In the genomic region with DNA sequence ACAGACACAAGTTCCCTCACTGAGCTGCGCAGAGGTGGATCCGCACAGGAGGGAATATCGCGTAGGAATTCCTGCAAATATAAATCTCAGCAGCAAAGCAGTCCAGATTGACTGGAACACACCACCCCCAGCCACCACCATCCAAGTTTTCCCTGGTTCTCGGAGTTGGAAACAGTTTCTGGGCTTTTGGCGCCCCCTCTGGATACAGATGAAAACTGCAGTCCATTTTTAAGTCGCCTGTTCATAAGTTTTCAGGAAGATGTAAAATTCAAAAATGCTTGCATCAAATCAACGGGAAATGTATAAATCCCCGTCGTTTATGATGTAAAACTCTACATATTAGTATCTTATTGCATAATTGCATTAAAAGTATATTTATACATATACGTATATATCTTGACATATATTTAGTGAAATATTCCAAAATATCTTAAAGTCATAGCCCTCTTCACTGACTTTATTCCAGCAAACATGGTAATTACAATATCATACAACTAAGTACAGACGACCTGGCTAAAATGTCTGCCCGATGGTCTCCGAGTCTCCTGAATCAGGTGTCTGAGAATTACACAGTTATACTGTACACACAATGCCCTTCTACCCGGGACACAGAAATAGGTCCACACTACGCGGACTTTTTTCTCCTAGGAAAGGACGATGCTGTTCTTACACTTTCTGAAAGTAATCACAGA, we compare ENCODE assay signal across 8 cellular contexts. TPM values are rescaled to one million over a fixed set of nuclear protein-coding genes. Genes with fewer than 3 reads are reported as not detected.
A peak's percentile ranks its signal among the peaks of the same experiment; 100 is the strongest.
DNase-seq lines count a peak whose midpoint lies in the region; ATAC-seq and TF ChIP-seq lines count a peak whose summit lies in the region.

No MANE protein-coding gene starts in this region.

- peak overlapping the region; percentile 93 for H3K4me2 ChIP-seq in GM23338

- intact Hi-C loops in CD8-positive, alpha-beta T cell (cut with DNase I, micrococcal nuclease): no loop called here

- H3K79me2 ChIP-seq in GM23338 (replicated peaks; ENCODE audit: insufficient read depth): 0 out of 2 replicates have a peak, but pooled peaks cover 9% of the 10 kb centered on the region

- H3K36me3 ChIP-seq in CD8-positive, alpha-beta T cell (ENCODE audit: insufficient read depth, low read length): no peaks in the 10 kb centered on the region
- H3K36me3 ChIP-seq in GM23338 (ENCODE audit: insufficient read depth) (no peaks in the 10 kb centered on the region), brain microvascular endothelial cell (replicated peaks) (peaks cover 9% of the 10 kb centered on the region), iPS-15b (ENCODE audit: control insufficient read depth, insufficient read depth, low read length) (no peaks in the 10 kb centered on the region), skeletal muscle tissue (ENCODE audit: control insufficient read depth in 3 of 3, insufficient read depth in 3 of 3, low read length in 3 of 3) (peaks cover 0 to 6% (median 0%) of the 10 kb centered on the region in 3 donors)

- peak overlapping the region; percentile 90; the same call in 1 of the 2 replicates for H2AFZ ChIP-seq in GM23338

- H3F3A ChIP-seq in GM23338 (replicated peaks; ENCODE audit: low read depth): peaks cover 7% of the 10 kb centered on the region; the same call in 1 of the 2 replicates

- H3K9me3 ChIP-seq in CD8-positive, alpha-beta T cell (ENCODE audit: low read length): no peaks in the 10 kb centered on the region
- H3K9me3 ChIP-seq in iPS-15b (ENCODE audit: control insufficient read depth, insufficient read depth, low read length) (no peaks in the 10 kb centered on the region), skeletal muscle tissue (ENCODE audit: control insufficient read depth in 3 of 3, low read length in 3 of 3) (no peaks in the 10 kb centered on the region)

- H3K27ac Mint-ChIP-seq in CD8-positive, alpha-beta T cell: no peak overlapping the region
- H3K27ac Mint-ChIP-seq in GM23338: no peak overlapping the region

- POLR2A ChIA-PET in CD8-positive, alpha-beta T cell (lab: Charles Lee): no interaction called here

- in situ Hi-C loops in brain microvascular endothelial cell (cut with HindIII; ENCODE audit: low pct_ligation_motif_present, low sequenced_read_pairs): no loop called here

- no peak overlapping the region for H3K27ac ChIP-seq in CD8-positive, alpha-beta T cell (ENCODE audit: low read depth, low read length)
- no peak overlapping the region for H3K27ac ChIP-seq in GM23338 (ENCODE audit: low read depth)
- no peak overlapping the region for H3K27ac ChIP-seq in brain microvascular endothelial cell
- no peak overlapping the region for H3K27ac ChIP-seq in skeletal muscle tissue (ENCODE audit: low read depth, low read length)

- TF ChIP-seq CTCF in CD8-positive, alpha-beta T cell (IDR thresholded peaks at IDR 0.05): peak; percentile 45
- TF ChIP-seq CTCF in GM23338 (conservative IDR thresholded peaks at IDR 0.05; ENCODE audit: low read depth in 2 of 2) (peak; percentile 81 to 93), brain microvascular endothelial cell (IDR thresholded peaks at IDR 0.05; ENCODE audit: low read depth, low read length, missing control alignments) (peak; percentile 88)

- H3K9ac ChIP-seq in iPS-15b (ENCODE audit: low read depth, low read length) (no peak overlapping the region), skeletal muscle tissue (ENCODE audit: low read depth in 1 of 3, low read length in 3 of 3) (peak overlapping the region in 2 of 3 donors; percentile 24 to 75)

- no peaks in the 10 kb centered on the region for H3K36me3 Mint-ChIP-seq in CD8-positive, alpha-beta T cell
- peaks cover 11% of the 10 kb centered on the region for H3K36me3 Mint-ChIP-seq in GM23338 (ENCODE audit: low read depth)

- H3K9me3 Mint-ChIP-seq in CD8-positive, alpha-beta T cell: no peaks in the 10 kb centered on the region
- H3K9me3 Mint-ChIP-seq in GM23338: no peaks in the 10 kb centered on the region

- H3K4me3 ChIP-seq in CD8-positive, alpha-beta T cell (ENCODE audit: low read depth, low read length): no peak overlapping the region
- H3K4me3 ChIP-seq in GM23338 (peak overlapping the region; percentile 83), brain microvascular endothelial cell (ENCODE audit: low read depth, low read length) (peak overlapping the region; percentile 55), iPS-15b (ENCODE audit: low read depth, low read length) (peak overlapping the region; percentile 81), skeletal muscle tissue (ENCODE audit: low read length in 3 of 3) (peak overlapping the region; percentile 63 to 72 (median 66))

- H3K9me2 ChIP-seq in GM23338 (ENCODE audit: insufficient read depth): no peaks in the 10 kb centered on the region

- H3K27me3 Mint-ChIP-seq in CD8-positive, alpha-beta T cell (ENCODE audit: low read depth): peaks cover 63% of the 10 kb centered on the region
- peaks cover 71% of the 10 kb centered on the region for H3K27me3 Mint-ChIP-seq in GM23338 (ENCODE audit: insufficient read depth, low read depth, poor library complexity)

- peaks cover 14% of the 10 kb centered on the region for H3K27me3 ChIP-seq in CD8-positive, alpha-beta T cell (ENCODE audit: insufficient read depth, low read length)
- H3K27me3 ChIP-seq in GM23338 (ENCODE audit: insufficient read depth) (peaks cover 96% of the 10 kb centered on the region), brain microvascular endothelial cell (replicated peaks) (peaks cover 28% of the 10 kb centered on the region), iPS-15b (ENCODE audit: control insufficient read depth, insufficient read depth, low read length) (peaks cover 80% of the 10 kb centered on the region), skeletal muscle tissue (ENCODE audit: control insufficient read depth in 3 of 3, insufficient read depth in 3 of 3, low read length in 3 of 3) (peaks cover 23 to 29% (median 26%) of the 10 kb centered on the region in 3 donors)

- DNase-seq in CD8-positive, alpha-beta T cell: peak in 1 of 7 experiments; percentile 13
- DNase-seq in GM23338 (ENCODE audit: low spot score) (peak; percentile 78), NCI-H69 (lab: John Stamatoyannopoulos, UW) (peak; percentile 83), brain microvascular endothelial cell (peak; percentile 79)

- H3K4me3 Mint-ChIP-seq in CD8-positive, alpha-beta T cell: peak overlapping the region; percentile 46
- H3K4me3 Mint-ChIP-seq in GM23338: peak overlapping the region; percentile 97

- peaks cover 10% of the 10 kb centered on the region for H3K4me1 ChIP-seq in CD8-positive, alpha-beta T cell (ENCODE audit: insufficient read depth, low read length)
- H3K4me1 ChIP-seq in GM23338 (ENCODE audit: insufficient read depth): peaks cover 25% of the 10 kb centered on the region
- H3K4me1 ChIP-seq in iPS-15b (ENCODE audit: control insufficient read depth, insufficient read depth, low read length): peaks cover 9% of the 10 kb centered on the region
- peaks cover 31 to 39% (median 36%) of the 10 kb centered on the region in 3 donors for H3K4me1 ChIP-seq in skeletal muscle tissue (ENCODE audit: control insufficient read depth in 3 of 3, insufficient read depth in 3 of 3, low read length in 3 of 3)

- H3K4me1 Mint-ChIP-seq in CD8-positive, alpha-beta T cell (ENCODE audit: low read depth): peaks cover 12% of the 10 kb centered on the region
- peaks cover 36% of the 10 kb centered on the region for H3K4me1 Mint-ChIP-seq in GM23338

- ATAC-seq in CD8-positive, alpha-beta T cell: no peak
- ATAC-seq in GM23338: no peak
- ATAC-seq in GM21529 (IDR thresholded peaks at IDR 0.05; ENCODE audit: unreplicated experiment): no peak
- no peak for ATAC-seq in HG03097 (IDR thresholded peaks at IDR 0.05; ENCODE audit: low FRiP score, unreplicated experiment)

- CTCF ChIA-PET in CD8-positive, alpha-beta T cell (lab: Charles Lee): interaction anchor here (1.4 kb wide), 1 partner anchor 88 kb away, joined by 3 read pairs; no protein-coding TSS in a partner anchor

- no peaks in the 10 kb centered on the region for H4K20me1 ChIP-seq in GM23338 (replicated peaks; ENCODE audit: insufficient read depth)

TF ChIP-seq in GM23338, 12 proteins besides CTCF, POLR2A, EP300 and RAD21 (continues in another document):
- no peak for TF ChIP-seq ZNF331 (CRISPR knock-in tag; IDR thresholded peaks at IDR 0.05; ENCODE audit: low read depth)
- TF ChIP-seq, protein P1, sequence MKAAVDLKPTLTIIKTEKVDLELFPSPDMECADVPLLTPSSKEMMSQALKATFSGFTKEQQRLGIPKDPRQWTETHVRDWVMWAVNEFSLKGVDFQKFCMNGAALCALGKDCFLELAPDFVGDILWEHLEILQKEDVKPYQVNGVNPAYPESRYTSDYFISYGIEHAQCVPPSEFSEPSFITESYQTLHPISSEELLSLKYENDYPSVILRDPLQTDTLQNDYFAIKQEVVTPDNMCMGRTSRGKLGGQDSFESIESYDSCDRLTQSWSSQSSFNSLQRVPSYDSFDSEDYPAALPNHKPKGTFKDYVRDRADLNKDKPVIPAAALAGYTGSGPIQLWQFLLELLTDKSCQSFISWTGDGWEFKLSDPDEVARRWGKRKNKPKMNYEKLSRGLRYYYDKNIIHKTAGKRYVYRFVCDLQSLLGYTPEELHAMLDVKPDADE (IDR thresholded peaks at IDR 0.05): no peak
- TF ChIP-seq, protein P2, sequence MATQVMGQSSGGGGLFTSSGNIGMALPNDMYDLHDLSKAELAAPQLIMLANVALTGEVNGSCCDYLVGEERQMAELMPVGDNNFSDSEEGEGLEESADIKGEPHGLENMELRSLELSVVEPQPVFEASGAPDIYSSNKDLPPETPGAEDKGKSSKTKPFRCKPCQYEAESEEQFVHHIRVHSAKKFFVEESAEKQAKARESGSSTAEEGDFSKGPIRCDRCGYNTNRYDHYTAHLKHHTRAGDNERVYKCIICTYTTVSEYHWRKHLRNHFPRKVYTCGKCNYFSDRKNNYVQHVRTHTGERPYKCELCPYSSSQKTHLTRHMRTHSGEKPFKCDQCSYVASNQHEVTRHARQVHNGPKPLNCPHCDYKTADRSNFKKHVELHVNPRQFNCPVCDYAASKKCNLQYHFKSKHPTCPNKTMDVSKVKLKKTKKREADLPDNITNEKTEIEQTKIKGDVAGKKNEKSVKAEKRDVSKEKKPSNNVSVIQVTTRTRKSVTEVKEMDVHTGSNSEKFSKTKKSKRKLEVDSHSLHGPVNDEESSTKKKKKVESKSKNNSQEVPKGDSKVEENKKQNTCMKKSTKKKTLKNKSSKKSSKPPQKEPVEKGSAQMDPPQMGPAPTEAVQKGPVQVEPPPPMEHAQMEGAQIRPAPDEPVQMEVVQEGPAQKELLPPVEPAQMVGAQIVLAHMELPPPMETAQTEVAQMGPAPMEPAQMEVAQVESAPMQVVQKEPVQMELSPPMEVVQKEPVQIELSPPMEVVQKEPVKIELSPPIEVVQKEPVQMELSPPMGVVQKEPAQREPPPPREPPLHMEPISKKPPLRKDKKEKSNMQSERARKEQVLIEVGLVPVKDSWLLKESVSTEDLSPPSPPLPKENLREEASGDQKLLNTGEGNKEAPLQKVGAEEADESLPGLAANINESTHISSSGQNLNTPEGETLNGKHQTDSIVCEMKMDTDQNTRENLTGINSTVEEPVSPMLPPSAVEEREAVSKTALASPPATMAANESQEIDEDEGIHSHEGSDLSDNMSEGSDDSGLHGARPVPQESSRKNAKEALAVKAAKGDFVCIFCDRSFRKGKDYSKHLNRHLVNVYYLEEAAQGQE (IDR thresholded peaks at IDR 0.05; ENCODE audit: unreplicated experiment): no peak
- no peak for TF ChIP-seq JUNB (IDR thresholded peaks at IDR 0.05; ENCODE audit: unreplicated experiment)

RNA-seq across cellular contexts. Expression of a gene that starts 2.1 kb away (rescaled TPM):
- total RNA-seq in CD8-positive, alpha-beta T cell: not detected
- total RNA-seq in GM23338 (2014; rRNA removed; shearing (Covaris generic)): 4.4 and 5.8 TPM in 2 replicates
- polyA plus RNA-seq in GM23338 (2016; fragmentation: Nextera tagmentation; extraction: Ambion mirVana): 4.4 and 4.8 TPM in 2 replicates
- total RNA-seq in skeletal muscle tissue: 6.3 TPM
